ENCODE assay signal across 34 cellular contexts in the genomic region with DNA sequence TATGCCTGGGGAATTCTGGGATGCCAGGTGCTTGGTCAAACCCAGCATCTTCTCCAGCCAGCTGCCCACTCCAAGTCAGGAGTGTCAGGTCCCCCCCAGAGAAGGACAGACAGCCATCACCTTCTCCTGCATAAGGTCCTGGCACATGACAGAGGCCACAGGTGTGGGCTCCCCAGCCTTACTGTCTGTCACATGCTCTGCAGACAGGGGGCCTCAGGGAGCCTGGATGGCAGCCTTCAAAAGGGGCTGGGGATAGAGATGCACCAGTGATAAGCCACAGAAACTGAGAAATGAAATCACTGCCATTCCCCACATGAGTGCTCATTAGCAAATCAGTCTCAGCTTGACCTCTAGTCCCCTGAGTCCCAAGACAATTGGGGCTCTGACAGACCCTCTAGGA.
DNase-seq lines count a peak whose midpoint lies in the region; ATAC-seq, FAIRE-seq and TF ChIP-seq lines count a peak whose summit lies in the region.
"Had no signal": no experiment of that assay in that cellular context is flagged by ENCODE, and none has a peak within 500 bp of the region (broad histone marks: within the 10 kb centered on the region; RNA-seq: fewer than 3 reads in every experiment).

No MANE protein-coding gene starts in this region.

- H3K27ac Mint-ChIP-seq in CD8-positive, alpha-beta memory T cell = peak overlapping the region in 1 of 8 donors; percentile 12
- H3K27ac Mint-ChIP-seq: activated CD4-positive, alpha-beta T cell treated with anti-CD3 and anti-CD28 coated beads, Interleukin-2, amount 10 ng/mL, durations not matched to agents 24 days and 14 days; activated naive CD8-positive, alpha-beta T cell treated with anti-CD3 and anti-CD28 coated beads, Interleukin-2, amount 10 ng/mL, durations not matched to agents 7 days and 5 days; memory B cell; nephron progenitor cell; stimulated activated memory B cell treated with anti-CD40 and anti-IgM and Interleukin-4, amounts not matched to agents 10 μg/mL and 1 μg/mL and 100 μg/mL, for 72 hours had no signal

- POLR2A ChIA-PET in endothelial cell of umbilical vein (lab: Charles Lee) = no interaction called here
- POLR2A ChIA-PET in CD8-positive, alpha-beta memory T cell (lab: Charles Lee) = no interaction called here

- no peak for TF ChIP-seq POLR2A in endothelial cell of umbilical vein (IDR thresholded peaks at IDR 0.05; ENCODE audit: low read depth, low read length)
- no peak for TF ChIP-seq POLR2A in upper lobe of left lung (IDR thresholded peaks at IDR 0.05)

- H3K27ac ChIP-seq in endothelial cell of umbilical vein (ENCODE audit: insufficient read depth, low read depth, low read length) (peak overlapping the region; percentile 89), upper lobe of left lung (no peak overlapping the region)
- H3K27ac ChIP-seq in CD8-positive, alpha-beta memory T cell (ENCODE audit: low read depth, low read length) = no peak overlapping the region
- H3K27ac ChIP-seq: A549, ascending aorta, coronary artery, HL-60, suprapubic skin had no signal

- no peak overlapping the region for H3K4me2 ChIP-seq in endothelial cell of umbilical vein (ENCODE audit: insufficient read depth, low read length)
- H3K4me2 ChIP-seq: A549 had no signal

- no peak overlapping the region for H3K4me3 ChIP-seq in BE2C (ENCODE audit: low read depth, low read length)
- no peak overlapping the region for H3K4me3 ChIP-seq in endothelial cell of umbilical vein (replicated peaks in 1 of 3; ENCODE audit: insufficient read depth in 1 of 3, low read depth in 1 of 3, low read length in 3 of 3)
- no peak overlapping the region for H3K4me3 ChIP-seq in CD8-positive, alpha-beta memory T cell (ENCODE audit: low read length)
- H3K4me3 ChIP-seq in upper lobe of left lung = no peak overlapping the region
- H3K4me3 ChIP-seq: A549, ascending aorta, coronary artery, suprapubic skin had no signal

- H3K27me3 ChIP-seq in BE2C (no peaks in the 10 kb centered on the region), endothelial cell of umbilical vein (ENCODE audit: control insufficient read depth in 2 of 2, insufficient read depth in 2 of 2, low read length in 2 of 2) (no peaks in the 10 kb centered on the region), upper lobe of left lung (no peaks in the 10 kb centered on the region)
- H3K27me3 ChIP-seq in CD8-positive, alpha-beta memory T cell (ENCODE audit: insufficient read depth, low read length, poor library complexity, severe bottlenecking) = no peaks in the 10 kb centered on the region
- H3K27me3 ChIP-seq: ascending aorta, suprapubic skin had no signal

- peaks cover 0 to 4% (median 0%) of the 10 kb centered on the region in 3 donors for H3K4me1 Mint-ChIP-seq in CD8-positive, alpha-beta memory T cell
- H3K4me1 Mint-ChIP-seq: memory B cell; stimulated activated memory B cell treated with anti-CD40 and anti-IgM and Interleukin-4, amounts not matched to agents 10 μg/mL and 1 μg/mL and 100 μg/mL, for 72 hours had no signal

- H2AFZ ChIP-seq in endothelial cell of umbilical vein (ENCODE audit: low read depth, low read length) = no peak overlapping the region

- peaks cover 0 to 1% (median 0%) of the 10 kb centered on the region in 3 donors for H3K36me3 Mint-ChIP-seq in CD8-positive, alpha-beta memory T cell
- H3K36me3 Mint-ChIP-seq: memory B cell; stimulated activated memory B cell treated with anti-CD40 and anti-IgM and Interleukin-4, amounts not matched to agents 10 μg/mL and 1 μg/mL and 100 μg/mL, for 72 hours had no signal

- intact Hi-C loops in endothelial cell of umbilical vein (cut with micrococcal nuclease) = loop anchor here (2.0 to 10.0 kb wide), 5 partner anchors 356 to 949 kb away; a partner anchor contains a TSS

- ATAC-seq in HG02642 (IDR thresholded peaks at IDR 0.05; ENCODE audit: poor library complexity, unreplicated experiment) (no peak), upper lobe of left lung (ENCODE audit: low FRiP score in 2 of 2) (no peak)
- ATAC-seq: A549; activated T-cell treated with anti-CD3 and anti-CD28 coated beads, Interleukin-2, amount 50 U/mL, for 4 hours; left lobe of liver; stimulated activated memory B cell treated with anti-CD40 and anti-IgM and Interleukin-4, amounts not matched to agents 10 μg/mL and 1 μg/mL and 100 μg/mL, for 72 hours had no signal

- H3K36me3 ChIP-seq in BE2C = peaks cover 26% of the 10 kb centered on the region
- peaks cover 0 to 15% of the 10 kb centered on the region in 2 experiments for H3K36me3 ChIP-seq in endothelial cell of umbilical vein (ENCODE audit: control insufficient read depth in 2 of 2, extremely low read depth in 1 of 2, insufficient read depth in 2 of 2, low read length in 2 of 2)
- no peaks in the 10 kb centered on the region for H3K36me3 ChIP-seq in CD8-positive, alpha-beta memory T cell (ENCODE audit: insufficient read depth, low read length)
- H3K36me3 ChIP-seq in upper lobe of left lung = no peaks in the 10 kb centered on the region
- H3K36me3 ChIP-seq: suprapubic skin had no signal

- H3K79me2 ChIP-seq in endothelial cell of umbilical vein (ENCODE audit: control insufficient read depth, insufficient read depth, low read length) = no peaks in the 10 kb centered on the region

- TF ChIP-seq EP300 in upper lobe of left lung (IDR thresholded peaks at IDR 0.05) = no peak

- FAIRE-seq in endothelial cell of umbilical vein (lab: Jason Lieb, UNC) = no peak
- FAIRE-seq: A549, G401.6, islet of Langerhans, RCC 7860 had no signal

- no TSS peak for BruUV-seq in endothelial cell of umbilical vein (replicated peaks; lab: Mats Ljungman, UMichigan)

- no peaks in the 10 kb centered on the region for H3K9me3 ChIP-seq in BE2C
- H3K9me3 ChIP-seq in endothelial cell of umbilical vein (replicated peaks; ENCODE audit: control insufficient read depth, insufficient read depth, low read length) = no peaks in the 10 kb centered on the region
- H3K9me3 ChIP-seq in CD8-positive, alpha-beta memory T cell (ENCODE audit: low read length) = no peaks in the 10 kb centered on the region
- H3K9me3 ChIP-seq in upper lobe of left lung = no peaks in the 10 kb centered on the region
- H3K9me3 ChIP-seq: A549, ascending aorta, suprapubic skin had no signal

- TF ChIP-seq CTCF in BE2C (IDR thresholded peaks at IDR 0.05; ENCODE audit: low read depth, low read length) = peak; percentile 34
- peak; percentile 14; the same call in 1 of the 3 replicates for TF ChIP-seq CTCF in GM12872 (IDR thresholded peaks at IDR 0.05; ENCODE audit: insufficient read depth, low read depth, low read length)
- TF ChIP-seq CTCF in endothelial cell of umbilical vein (IDR thresholded peaks at IDR 0.05; ENCODE audit: extremely low read depth in 1 of 2, insufficient read depth in 1 of 2, low read depth in 1 of 2, low read length in 2 of 2) = no peak
- no peak for TF ChIP-seq CTCF in upper lobe of left lung (IDR thresholded peaks at IDR 0.05)

- H4K20me1 ChIP-seq in endothelial cell of umbilical vein (replicated peaks; ENCODE audit: control insufficient read depth, extremely low read depth, insufficient read depth, low read length) = no peaks in the 10 kb centered on the region

- H3K4me3 Mint-ChIP-seq in CD8-positive, alpha-beta memory T cell = no peak overlapping the region
- H3K4me3 Mint-ChIP-seq: activated CD4-positive, alpha-beta T cell treated with anti-CD3 and anti-CD28 coated beads, Interleukin-2, amount 10 ng/mL, durations not matched to agents 24 days and 14 days; activated naive CD8-positive, alpha-beta T cell treated with anti-CD3 and anti-CD28 coated beads, Interleukin-2, amount 10 ng/mL, durations not matched to agents 7 days and 5 days; activated T-cell treated with anti-CD3 and anti-CD28 coated beads, Interleukin-2, amount 50 U/mL, for 4 hours; memory B cell; nephron progenitor cell; stimulated activated memory B cell treated with anti-CD40 and anti-IgM and Interleukin-4, amounts not matched to agents 10 μg/mL and 1 μg/mL and 100 μg/mL, for 72 hours had no signal

- no peaks in the 10 kb centered on the region for H3K9me1 ChIP-seq in endothelial cell of umbilical vein (replicated peaks; ENCODE audit: control insufficient read depth, extremely low read depth, insufficient read depth, low read length)

- dilution Hi-C loops in endothelial cell of umbilical vein (cut with MboI; ENCODE audit: extremely low pct_ligation_motif_present, low sequenced_read_pairs) = no loop called here

- no peak for DNase-seq in BE2C
- DNase-seq in NAMALWA (ENCODE audit: low spot score) = peak; percentile 16
- no peak for DNase-seq in endothelial cell of umbilical vein (ENCODE audit: low read depth, low spot score)
- no peak for DNase-seq in NCI-H1105 treated with DMSO at 0.1 percent for 48 hours (lab: John Stamatoyannopoulos, UW)
- no peak for DNase-seq in CD8-positive, alpha-beta memory T cell
- no peak for DNase-seq in upper lobe of left lung
- DNase-seq: activated CD4-positive, alpha-beta T cell treated with anti-CD3 and anti-CD28 coated beads, Interleukin-2, amount 10 ng/mL, durations not matched to agents 24 days and 14 days; activated gamma-delta T cell treated with Interleukin-2 at 50 U/mL for 16 hours; activated naive CD8-positive, alpha-beta T cell treated with anti-CD3 and anti-CD28 coated beads, Interleukin-2, amount 10 ng/mL, durations not matched to agents 7 days and 5 days; activated T-cell treated with anti-CD3 and anti-CD28 coated beads, Interleukin-2, amount 50 U/mL, for 4 hours; AML-193; effector memory CD4-positive, alpha-beta T cell; erythroblast; GOT3; KG1; NCI-H146; NCI-H345; NCI-H69; nephron progenitor cell; SIG-M5; T-helper 9 cell had no signal

- H3K27me3 Mint-ChIP-seq in CD8-positive, alpha-beta memory T cell = peaks cover 0 to 9% of the 10 kb centered on the region in 2 donors

- CTCF ChIA-PET in endothelial cell of umbilical vein (lab: Charles Lee) = interaction anchor here (1.6 to 5.5 kb wide), 5 partner anchors 9 to 185 kb away, joined by 4 to 71 read pairs (median 13); a partner anchor contains a TSS
- CTCF ChIA-PET in CD8-positive, alpha-beta memory T cell (lab: Charles Lee) = no interaction called here

- no peaks in the 10 kb centered on the region for H3K9me3 Mint-ChIP-seq in CD8-positive, alpha-beta memory T cell
- H3K9me3 Mint-ChIP-seq: activated CD4-positive, alpha-beta T cell treated with anti-CD3 and anti-CD28 coated beads, Interleukin-2, amount 10 ng/mL, durations not matched to agents 24 days and 14 days; activated naive CD8-positive, alpha-beta T cell treated with anti-CD3 and anti-CD28 coated beads, Interleukin-2, amount 10 ng/mL, durations not matched to agents 7 days and 5 days; activated T-cell treated with anti-CD3 and anti-CD28 coated beads, Interleukin-2, amount 50 U/mL, for 4 hours; memory B cell; nephron progenitor cell; stimulated activated memory B cell treated with anti-CD40 and anti-IgM and Interleukin-4, amounts not matched to agents 10 μg/mL and 1 μg/mL and 100 μg/mL, for 72 hours had no signal

- H3K9ac ChIP-seq in endothelial cell of umbilical vein (replicated peaks; ENCODE audit: extremely low read depth, insufficient read depth, low read length) = no peak overlapping the region

- peaks cover 44% of the 10 kb centered on the region for H3K4me1 ChIP-seq in BE2C
- peaks cover 35% of the 10 kb centered on the region for H3K4me1 ChIP-seq in endothelial cell of umbilical vein (ENCODE audit: control insufficient read depth, extremely low read depth, insufficient read depth, low read length)
- H3K4me1 ChIP-seq in CD8-positive, alpha-beta memory T cell (ENCODE audit: insufficient read depth, low read length) = no peaks in the 10 kb centered on the region
- H3K4me1 ChIP-seq in upper lobe of left lung = no peaks in the 10 kb centered on the region
- H3K4me1 ChIP-seq: A549 had no signal

Comparison
In these comparisons a context has a peak if more than half of its experiments do, and no peak if none do; other contexts are left out.
1. CTCF ChIP-seq: peak in BE2C (single experiment) and GM12872 (single experiment); none in endothelial cell of umbilical vein (0 of 2) and upper lobe of left lung (0 of 6).